Comparison of ENCODE assay signal across 8 cellular contexts in the genomic region with DNA sequence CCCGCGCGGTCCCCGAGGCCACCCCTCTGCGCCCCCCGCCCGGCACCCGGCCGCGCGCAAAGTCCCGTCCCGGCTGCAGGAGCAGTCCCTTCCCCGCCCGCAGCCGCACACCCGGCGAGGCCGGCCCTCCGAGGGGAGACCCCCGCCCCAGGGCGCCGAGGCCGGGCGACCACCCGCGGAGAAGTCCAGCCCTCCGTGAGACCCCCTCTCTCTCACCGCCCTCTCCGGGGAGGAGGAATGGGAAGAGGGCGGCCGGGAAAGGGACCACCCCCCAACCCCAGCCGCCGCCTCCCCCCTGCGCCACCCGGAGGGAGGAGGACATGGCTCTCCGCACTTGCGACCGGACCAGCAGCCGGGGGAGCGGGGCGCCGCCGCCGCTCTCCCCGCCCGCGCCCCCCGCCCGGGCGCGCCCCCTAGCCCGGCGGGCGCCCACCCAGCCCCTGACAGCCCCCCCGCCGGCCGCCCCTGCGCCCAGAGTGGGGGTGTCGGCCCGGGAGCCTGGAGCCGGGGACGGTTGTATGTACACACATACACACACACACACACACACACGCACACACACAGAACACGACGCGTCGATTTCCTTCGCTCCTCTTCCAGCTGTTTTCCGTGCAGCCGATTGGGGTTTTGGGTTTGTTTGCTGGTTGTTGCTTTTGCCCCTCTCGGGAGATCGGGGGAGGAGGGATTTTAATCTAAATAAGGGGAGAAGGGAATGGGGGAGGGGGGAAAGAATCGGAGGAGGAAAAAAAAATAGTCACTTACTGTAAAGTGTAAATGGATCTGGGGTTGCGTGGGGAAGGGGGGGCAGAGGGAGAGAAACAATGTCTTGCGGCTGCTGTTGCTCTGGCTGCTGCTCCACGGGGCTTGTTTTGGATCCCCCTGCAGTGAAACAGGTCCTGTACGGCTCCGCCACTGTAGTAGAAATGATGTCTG. TPM values are rescaled to one million over a fixed set of nuclear protein-coding genes. Genes with fewer than 3 reads are reported as not detected.
DNase-seq lines count a peak whose midpoint lies in the region; ATAC-seq and TF ChIP-seq lines count a peak whose summit lies in the region.

A gene (minus strand): TSS at position 925 of the 933 bp plus-strand sequence.

- H3K27ac ChIP-seq in esophagus (ENCODE audit: low read depth in 2 of 2, low read length in 1 of 2) = peak within 1 kb of the TSS; percentile 97 to 99

- peaks cover 62% of the 10 kb centered on the region for H3K4me1 Mint-ChIP-seq in stimulated activated naive CD8-positive, alpha-beta T cell treated with anti-CD3 and anti-CD28 coated beads, Interleukin-15, amount 100 ng/mL, for 72 hours

- no peaks in the 10 kb centered on the region for H3K9me3 ChIP-seq in esophagus (ENCODE audit: control insufficient read depth in 2 of 2, insufficient read depth in 1 of 2, low read depth in 1 of 2, low read length in 1 of 2)

- no peaks in the 10 kb centered on the region for H3K27me3 ChIP-seq in esophagus (ENCODE audit: control insufficient read depth in 1 of 2, insufficient read depth in 2 of 2, low read length in 2 of 2)

- no peaks in the 10 kb centered on the region for H3K9me3 Mint-ChIP-seq in stimulated activated naive CD8-positive, alpha-beta T cell treated with anti-CD3 and anti-CD28 coated beads, Interleukin-15, amount 100 ng/mL, for 72 hours

- H3K4me3 Mint-ChIP-seq in stimulated activated naive CD8-positive, alpha-beta T cell treated with anti-CD3 and anti-CD28 coated beads, Interleukin-15, amount 100 ng/mL, for 72 hours = peak within 1 kb of the TSS; percentile 91 to 94

- peak within 1 kb of the TSS; percentile 98 to 99 for H3K27ac Mint-ChIP-seq in stimulated activated naive CD8-positive, alpha-beta T cell treated with anti-CD3 and anti-CD28 coated beads, Interleukin-15, amount 100 ng/mL, for 72 hours

- DNase-seq in AG09309 (ENCODE audit: low read depth) (no peak), NCI-H226 (peak; percentile 23), activated T-cell treated with anti-CD3 and anti-CD28 coated beads for 4 hours (peak; percentile 15), mucosa of gallbladder (ENCODE audit: low spot score) (peak; percentile 70), NCI-H128 (lab: John Stamatoyannopoulos, UW; ENCODE audit: unreplicated experiment) (no peak)
- DNase-seq in stimulated activated naive CD8-positive, alpha-beta T cell treated with anti-CD3 and anti-CD28 coated beads, Interleukin-15, amount 100 ng/mL, for 72 hours = peak; percentile 45 to 55

- no peaks in the 10 kb centered on the region for H3K4me1 ChIP-seq in esophagus (ENCODE audit: control insufficient read depth in 2 of 2, insufficient read depth in 2 of 2, low read length in 1 of 2)

- H3K4me3 ChIP-seq in AG09309 (ENCODE audit: control insufficient read depth, low read depth, low read length) (peak within 1 kb of the TSS; percentile 92), esophagus (ENCODE audit: low read depth in 1 of 2, low read length in 2 of 2) (peak within 1 kb of the TSS; percentile 70 to 84)

- TF ChIP-seq CTCF in AG09309 (IDR thresholded peaks at IDR 0.05; ENCODE audit: control insufficient read depth, insufficient read depth, low read depth, low read length, missing control alignments) = no peak

- WGBS in esophagus, 2 donors = 0 to 1% methylated on average over 27 to 75 of the region's 79 CpGs

- ATAC-seq in GM19324 (IDR thresholded peaks at IDR 0.05; ENCODE audit: low FRiP score, unreplicated experiment) = peak; percentile 15
- ATAC-seq in stimulated activated naive CD8-positive, alpha-beta T cell treated with anti-CD3 and anti-CD28 coated beads, Interleukin-15, amount 100 ng/mL, for 72 hours = no peak

- H3K27me3 Mint-ChIP-seq in stimulated activated naive CD8-positive, alpha-beta T cell treated with anti-CD3 and anti-CD28 coated beads, Interleukin-15, amount 100 ng/mL, for 72 hours = no peaks in the 10 kb centered on the region

- no peaks in the 10 kb centered on the region for H3K36me3 ChIP-seq in esophagus (ENCODE audit: control insufficient read depth in 2 of 2, insufficient read depth in 2 of 2, low read length in 1 of 2)

RNA-seq across cellular contexts. Expression of the gene that starts here (rescaled TPM):
- 1 to 10 TPM; 4.3 to 8.8 TPM for polyA plus RNA-seq in esophagus
- total RNA-seq in mucosa of gallbladder = 71.0 TPM

Comparison
In these comparisons a context has a peak if more than half of its experiments do, and no peak if none do; other contexts are left out.
1. DNase-seq: peak in NCI-H226 (single experiment), activated T-cell treated with anti-CD3 and anti-CD28 coated beads for 4 hours (single experiment), mucosa of gallbladder (single experiment) and stimulated activated naive CD8-positive, alpha-beta T cell treated with anti-CD3 and anti-CD28 coated beads, Interleukin-15, amount 100 ng/mL, for 72 hours (2 of 2); none in AG09309 (single experiment) and NCI-H128 (single experiment).